ENCODE assay signal across 16 cellular contexts in genomic region chr18:13688191-13689136, GRCh38. TPM values are rescaled to one million over a fixed set of nuclear protein-coding genes. Genes with fewer than 3 reads are reported as not detected.
A peak's percentile ranks its signal among the peaks of the same experiment; 100 is the strongest.
DNase-seq lines count a peak whose midpoint lies in the region; ATAC-seq and TF ChIP-seq lines count a peak whose summit lies in the region.
"Had no signal": no experiment of that assay in that cellular context is flagged by ENCODE, and none has a peak within 500 bp of the region (broad histone marks: within the 10 kb centered on the region; RNA-seq: fewer than 3 reads in every experiment).

No MANE protein-coding gene starts in this region.

- no peak overlapping the region for H2BK15ac ChIP-seq in mesendoderm (replicated peaks; ENCODE audit: low read depth)

- TF ChIP-seq CTCF in heart left ventricle (IDR thresholded peaks at IDR 0.05), result no peak

- intact Hi-C loops in Right ventricle myocardium inferior (cut with DNase I), result loop anchor here (5.0 kb wide), 1 partner anchor 34 kb away; no protein-coding TSS in a partner anchor
- intact Hi-C loops in cardiac septum (cut with DNase I), result no loop called here
- intact Hi-C loops in heart left ventricle (cut with DNase I), result no loop called here

- no peak overlapping the region for H2BK120ac ChIP-seq in mesendoderm (ENCODE audit: low read depth, low read length)

- H3K36me3 ChIP-seq in heart left ventricle (no peaks in the 10 kb centered on the region), mesendoderm (ENCODE audit: control insufficient read depth, insufficient read depth, low read length) (no peaks in the 10 kb centered on the region), SJCRH30 (no peaks in the 10 kb centered on the region)

- H3K4me3 ChIP-seq in heart left ventricle (no peak overlapping the region), mesendoderm (ENCODE audit: low read length) (no peak overlapping the region), SJCRH30 (no peak overlapping the region)
- H3K4me3 ChIP-seq: GM23248 had no signal

- no peak overlapping the region for H3K4ac ChIP-seq in mesendoderm (ENCODE audit: low read depth, low read length)

- no peak overlapping the region for H3K18ac ChIP-seq in mesendoderm (ENCODE audit: low read length)

- peak overlapping the region; percentile 3 for H2BK5ac ChIP-seq in mesendoderm (ENCODE audit: low read length)

- H3K4me2 ChIP-seq in mesendoderm (ENCODE audit: low read length), result no peak overlapping the region

- H3K56ac ChIP-seq in mesendoderm (ENCODE audit: low read length), result peak overlapping the region; percentile 4

- H3K9ac ChIP-seq in mesendoderm (ENCODE audit: low read length), result no peak overlapping the region
- H3K9ac ChIP-seq: GM23248 had no signal

- no peak overlapping the region for H4K5ac ChIP-seq in mesendoderm (ENCODE audit: low read length)

- H3K9me3 ChIP-seq in heart left ventricle (peaks cover 0 to 9% (median 0%) of the 10 kb centered on the region in 12 donors), SJCRH30 (replicated peaks) (no peaks in the 10 kb centered on the region)

- TF ChIP-seq POLR2A in heart left ventricle (IDR thresholded peaks at IDR 0.05), result no peak

- DNase-seq in Right ventricle myocardium inferior (ENCODE audit: missing footprints), result no peak
- no peak for DNase-seq in cardiac septum (ENCODE audit: low spot score)
- peak in 4 of 5 donors; percentile 56 to 78 (median 65) for DNase-seq in heart left ventricle
- DNase-seq in mesendoderm, result no peak
- DNase-seq in activated naive CD4-positive, alpha-beta T cell (lab: John Stamatoyannopoulos, UW), result no peak
- no peak for DNase-seq in SJCRH30
- DNase-seq: CD4-positive, CD25-positive, alpha-beta regulatory T cell; EL; GM23248; NCI-H1105; NCI-H2081; SHP77 had no signal

- WGBS in heart left ventricle, 4 donors, result 63 to 69% (median 67%) methylated on average over 18 to 21 of the region's 21 CpGs
- no CpG with 5 or more reads among the region's 21 CpGs for WGBS in mesendoderm (ENCODE audit: extremely low coverage, insufficient coverage, low lambda C conversion rate)

- H3K27me3 ChIP-seq in heart left ventricle, result no peaks in the 10 kb centered on the region
- H3K27me3 ChIP-seq in mesendoderm (ENCODE audit: insufficient read depth, low read length, poor library complexity), result no peaks in the 10 kb centered on the region
- no peaks in the 10 kb centered on the region for H3K27me3 ChIP-seq in SJCRH30

- peak overlapping the region in 11 of 12 donors; percentile 39 to 77 (median 70) for H3K27ac ChIP-seq in heart left ventricle
- peak overlapping the region; percentile 9 for H3K27ac ChIP-seq in mesendoderm (ENCODE audit: low read depth, low read length)
- H3K27ac ChIP-seq in SJCRH30, result no peak overlapping the region
- H3K27ac ChIP-seq: GM23248 had no signal

- H3K79me2 ChIP-seq in mesendoderm (ENCODE audit: control insufficient read depth, insufficient read depth, low read length), result peaks cover 6% of the 10 kb centered on the region

- no peak overlapping the region for H2AK5ac ChIP-seq in mesendoderm (ENCODE audit: low read length)

- H4K8ac ChIP-seq in mesendoderm (ENCODE audit: low read depth, low read length), result no peak overlapping the region

- H3K79me1 ChIP-seq in mesendoderm (ENCODE audit: low read length), result peaks cover 5% of the 10 kb centered on the region

- ATAC-seq in Right ventricle myocardium inferior (peak; percentile 90), heart left ventricle (peak; percentile 93 to 95 (median 94)), HG02852 (IDR thresholded peaks at IDR 0.05; ENCODE audit: unreplicated experiment) (no peak), HG02623 (IDR thresholded peaks at IDR 0.05; ENCODE audit: unreplicated experiment) (no peak)
- ATAC-seq: HCT116, Panc1 had no signal

- peaks cover 0 to 43% (median 14%) of the 10 kb centered on the region in 12 donors for H3K4me1 ChIP-seq in heart left ventricle
- peaks cover 6% of the 10 kb centered on the region for H3K4me1 ChIP-seq in mesendoderm (ENCODE audit: control insufficient read depth, low read depth, low read length)
- H3K4me1 ChIP-seq in SJCRH30, result no peaks in the 10 kb centered on the region

- no peak overlapping the region for H3K23ac ChIP-seq in mesendoderm (ENCODE audit: low read length)

RNA-seq across cellular contexts. Expression of gene FAM210A, which starts 37.9 kb away (rescaled TPM):
- total RNA-seq in Right ventricle myocardium inferior (58.1 TPM), cardiac septum (48.4 TPM), heart left ventricle (10 to 100 TPM; 29.3 to 66.4 (median 48.7) TPM)
- polyA plus RNA-seq in heart left ventricle, result 10 to 100 TPM; 14.0 to 26.1 TPM
- polyA plus RNA-seq in mesendoderm (2013, experiment 1 of 2), result 16.4 TPM
- polyA plus RNA-seq in mesendoderm (2013, experiment 2 of 2), result 15.5 TPM
- total RNA-seq in SJCRH30 (2014; rRNA removed; shearing (Covaris generic)), result 17.4 and 18.1 TPM in 2 replicates

RNA-seq across cellular contexts. Expression of gene RNMT, which starts 38.0 kb away (rescaled TPM):
- total RNA-seq in Right ventricle myocardium inferior (22.2 TPM), cardiac septum (27.0 TPM), heart left ventricle (10 to 100 TPM; 19.9 to 38.0 (median 26.6) TPM)
- 10 to 100 TPM; 14.8 to 18.2 TPM for polyA plus RNA-seq in heart left ventricle
- 52.5 TPM for polyA plus RNA-seq in mesendoderm (2013, experiment 1 of 2)
- polyA plus RNA-seq in mesendoderm (2013, experiment 2 of 2), result 52.6 TPM
- 21.7 and 28.2 TPM in 2 replicates for total RNA-seq in SJCRH30 (2014; rRNA removed; shearing (Covaris generic))

Comparison
In these comparisons a context has a peak if more than half of its experiments do, and no peak if none do; other contexts are left out.
1. DNase-seq: peak in heart left ventricle (4 of 5); none in Right ventricle myocardium inferior (single experiment), cardiac septum (single experiment), mesendoderm (single experiment), activated naive CD4-positive, alpha-beta T cell (0 of 4) and SJCRH30 (0 of 2).
2. ATAC-seq: peak in Right ventricle myocardium inferior (single experiment) and heart left ventricle (4 of 4); none in HG02852 (single experiment) and HG02623 (single experiment).